28 cellular contexts compared by ENCODE assay signal in genomic region chr3:55639886-55640765, GRCh38.
DNase-seq lines count a peak whose midpoint lies in the region; ATAC-seq and TF ChIP-seq lines count a peak whose summit lies in the region.
"Had no signal": no experiment of that assay in that cellular context is flagged by ENCODE, and none has a peak within 500 bp of the region (broad histone marks: within the 10 kb centered on the region; RNA-seq: fewer than 3 reads in every experiment).

No MANE protein-coding gene starts in this region.

- H3K27ac Mint-ChIP-seq in WTC11 = no peak overlapping the region
- H3K27ac Mint-ChIP-seq: activated T-cell treated with anti-CD3 and anti-CD28 coated beads, Interleukin-2, amount 50 U/mL, for 24 hours; B cell; endodermal cell had no signal

- H3K9me3 ChIP-seq in HEK293 (ENCODE audit: control insufficient read depth, insufficient read depth, low read depth, low read length) (no peaks in the 10 kb centered on the region), esophagus (ENCODE audit: control insufficient read depth in 2 of 2, insufficient read depth in 1 of 2, low read depth in 1 of 2, low read length in 1 of 2) (no peaks in the 10 kb centered on the region)
- H3K9me3 ChIP-seq: gastroesophageal sphincter, ovary had no signal

- 41 to 49% methylated on average over 9 of the region's 9 CpGs for WGBS in esophagus, 2 donors

- H3K4me3 ChIP-seq in HEK293 (ENCODE audit: low read depth, low read length) (no peak overlapping the region), esophagus (ENCODE audit: low read depth in 1 of 2, low read length in 2 of 2) (no peak overlapping the region), brain microvascular endothelial cell (ENCODE audit: low read depth, low read length) (no peak overlapping the region)
- H3K4me3 ChIP-seq: gastroesophageal sphincter, ovary had no signal

- peaks cover 3% of the 10 kb centered on the region for H3K9me3 Mint-ChIP-seq in WTC11
- H3K9me3 Mint-ChIP-seq: activated T-cell treated with anti-CD3 and anti-CD28 coated beads, Interleukin-2, amount 50 U/mL, for 24 hours; endodermal cell had no signal

- no peak for TF ChIP-seq CTCF in HEK293 (tag by site-specific recombination; IDR thresholded peaks at IDR 0.05)
- TF ChIP-seq CTCF in WTC11 (IDR thresholded peaks at IDR 0.05) = no peak
- no peak for TF ChIP-seq CTCF in brain microvascular endothelial cell (IDR thresholded peaks at IDR 0.05; ENCODE audit: low read depth, low read length, missing control alignments)

- no peak overlapping the region for H3K27ac ChIP-seq in HEK293 (ENCODE audit: extremely low read depth, low read depth, low read length)
- H3K27ac ChIP-seq in esophagus (ENCODE audit: low read depth in 2 of 2, low read length in 1 of 2) = peak overlapping the region; percentile 50 to 72
- no peak overlapping the region for H3K27ac ChIP-seq in brain microvascular endothelial cell
- H3K27ac ChIP-seq: gastroesophageal sphincter, ovary, VCaP had no signal

- peaks cover 24% of the 10 kb centered on the region for H3K4me1 Mint-ChIP-seq in WTC11
- H3K4me1 Mint-ChIP-seq: B cell had no signal

- POLR2A ChIA-PET in HEK293 (lab: Yijun Ruan, JAX) (no interaction called here), WTC11 (lab: Charles Lee) (no interaction called here)

- in situ Hi-C loops in brain microvascular endothelial cell (cut with HindIII; ENCODE audit: low pct_ligation_motif_present, low sequenced_read_pairs) = no loop called here

- H3K36me3 Mint-ChIP-seq in WTC11 = no peaks in the 10 kb centered on the region

- no peaks in the 10 kb centered on the region for H3K36me3 ChIP-seq in HEK293 (ENCODE audit: control insufficient read depth in 2 of 2, insufficient read depth in 1 of 2, low read length in 2 of 2)
- no peaks in the 10 kb centered on the region for H3K36me3 ChIP-seq in esophagus (ENCODE audit: control insufficient read depth in 2 of 2, insufficient read depth in 2 of 2, low read length in 1 of 2)
- no peaks in the 10 kb centered on the region for H3K36me3 ChIP-seq in brain microvascular endothelial cell (replicated peaks)
- H3K36me3 ChIP-seq: gastroesophageal sphincter, ovary had no signal

- H3K27me3 Mint-ChIP-seq in WTC11 (ENCODE audit: low read depth) = no peaks in the 10 kb centered on the region
- H3K27me3 Mint-ChIP-seq: activated T-cell treated with anti-CD3 and anti-CD28 coated beads, Interleukin-2, amount 50 U/mL, for 24 hours; B cell had no signal

- DNase-seq in CD1c-positive myeloid dendritic cell (ENCODE audit: extremely low spot score) (peak; percentile 29), WTC11 (ENCODE audit: low spot score) (no peak), brain microvascular endothelial cell (no peak), COR-L47 (lab: John Stamatoyannopoulos, UW) (no peak), NOMO-1 (lab: John Stamatoyannopoulos, UW; ENCODE audit: unreplicated experiment in 2 of 2) (no peak)
- DNase-seq: ACHN; activated CD4-positive, alpha-beta T cell treated with anti-CD3 and anti-CD28 coated beads for 48 hours; activated gamma-delta T cell; activated T-cell treated with anti-CD3 and anti-CD28 coated beads, Interleukin-2, amount 50 U/mL, for 24 hours; cerebellar nuclear complex; dermis blood vessel endothelial cell; endodermal cell; H7; IMR-90; NCI-H1694 treated with DMSO at 0.1 percent for 48 hours; NCI-H510A treated with DMSO at 0.1 percent for 48 hours; ovary; stimulated activated CD4-positive, alpha-beta T cell treated with anti-CD3 and anti-CD28 coated beads, Interleukin-4, amount 100 ng/mL, for 4 hours; substantia nigra; trophoblast cell had no signal

- no peaks in the 10 kb centered on the region for H3K27me3 ChIP-seq in esophagus (ENCODE audit: control insufficient read depth in 1 of 2, insufficient read depth in 2 of 2, low read length in 2 of 2)
- H3K27me3 ChIP-seq in brain microvascular endothelial cell (replicated peaks) = no peaks in the 10 kb centered on the region
- H3K27me3 ChIP-seq: gastroesophageal sphincter, ovary had no signal

- ATAC-seq in WTC11 = peak; percentile 63
- no peak for ATAC-seq in HG02970 (IDR thresholded peaks at IDR 0.05; ENCODE audit: low FRiP score, unreplicated experiment)
- ATAC-seq: gastroesophageal sphincter, Right ventricle myocardium inferior, SK-N-SH treated with all-trans-retinoic acid at 6 μM for 48 hours had no signal

- H3K4me3 Mint-ChIP-seq in WTC11 = no peak overlapping the region
- H3K4me3 Mint-ChIP-seq: activated T-cell treated with anti-CD3 and anti-CD28 coated beads, Interleukin-2, amount 50 U/mL, for 24 hours; B cell; endodermal cell had no signal

- H3K4me1 ChIP-seq in HEK293 (ENCODE audit: control insufficient read depth, insufficient read depth, low read length) (no peaks in the 10 kb centered on the region), esophagus (ENCODE audit: control insufficient read depth in 2 of 2, insufficient read depth in 2 of 2, low read length in 1 of 2) (peaks cover 2 to 6% of the 10 kb centered on the region in 2 donors)
- H3K4me1 ChIP-seq: gastroesophageal sphincter had no signal

- CTCF ChIA-PET in HEK293 (lab: Yijun Ruan, JAX) (no interaction called here), WTC11 (lab: Charles Lee) (interaction anchor here (0.9 kb wide), 1 partner anchor 10 kb away, joined by 3 read pairs; no protein-coding TSS in a partner anchor)

TF ChIP-seq in HEK293, 187 proteins besides CTCF, POLR2A, EP300 and RAD21:
- TF ChIP-seq ZNF792 (tag by site-specific recombination; IDR thresholded peaks at IDR 0.05) (no peak), KLF9 (tag by site-specific recombination; IDR thresholded peaks at IDR 0.05; ENCODE audit: low read depth) (no peak), GLIS1 (tag by site-specific recombination; IDR thresholded peaks at IDR 0.05) (peak; percentile 42; the same call in 1 of the 2 replicates), ZIC2 (tag by site-specific recombination; IDR thresholded peaks at IDR 0.05) (peak; percentile 83), ZBTB48 (tag by site-specific recombination; IDR thresholded peaks at IDR 0.05) (no peak), ZBTB17 (tag by site-specific recombination; IDR thresholded peaks at IDR 0.05) (no peak)
TF ChIP-seq in HEK293: peak in this region for 2.

TF ChIP-seq in WTC11, 78 proteins besides CTCF, POLR2A, EP300 and RAD21 (continues in another document):
- TF ChIP-seq ZNF263 (CRISPR knock-in tag; IDR thresholded peaks at IDR 0.05; ENCODE audit: low read depth) (no peak), KAT7 (CRISPR knock-in tag; IDR thresholded peaks at IDR 0.05; ENCODE audit: borderline replicate concordance) (no peak), ZBTB21 (CRISPR knock-in tag; IDR thresholded peaks at IDR 0.05; ENCODE audit: borderline replicate concordance) (no peak), HMGA2 (CRISPR knock-in tag; IDR thresholded peaks at IDR 0.05) (no peak), NR2C2 (CRISPR knock-in tag; IDR thresholded peaks at IDR 0.05) (no peak), ESRRA (CRISPR knock-in tag; IDR thresholded peaks at IDR 0.05; ENCODE audit: borderline replicate concordance) (no peak), CREM (CRISPR knock-in tag; IDR thresholded peaks at IDR 0.05) (no peak), SMAD3 (CRISPR knock-in tag; IDR thresholded peaks at IDR 0.05; ENCODE audit: borderline replicate concordance) (no peak), ATF1 (CRISPR knock-in tag; IDR thresholded peaks at IDR 0.05) (no peak), ARID4B (CRISPR knock-in tag; IDR thresholded peaks at IDR 0.05; ENCODE audit: borderline replicate concordance) (no peak)
- TF ChIP-seq, protein P1, sequence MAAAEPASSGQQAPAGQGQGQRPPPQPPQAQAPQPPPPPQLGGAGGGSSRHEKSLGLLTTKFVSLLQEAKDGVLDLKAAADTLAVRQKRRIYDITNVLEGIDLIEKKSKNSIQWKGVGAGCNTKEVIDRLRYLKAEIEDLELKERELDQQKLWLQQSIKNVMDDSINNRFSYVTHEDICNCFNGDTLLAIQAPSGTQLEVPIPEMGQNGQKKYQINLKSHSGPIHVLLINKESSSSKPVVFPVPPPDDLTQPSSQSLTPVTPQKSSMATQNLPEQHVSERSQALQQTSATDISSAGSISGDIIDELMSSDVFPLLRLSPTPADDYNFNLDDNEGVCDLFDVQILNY (CRISPR knock-in tag; IDR thresholded peaks at IDR 0.05) = no peak

Comparison
In these comparisons a context has a peak if more than half of its experiments do, and no peak if none do; other contexts are left out.
1. H3K27ac ChIP-seq: peak in esophagus (2 of 2); none in HEK293 (single experiment) and brain microvascular endothelial cell (single experiment).